2 cellular contexts compared by ENCODE assay signal in the genomic region with DNA sequence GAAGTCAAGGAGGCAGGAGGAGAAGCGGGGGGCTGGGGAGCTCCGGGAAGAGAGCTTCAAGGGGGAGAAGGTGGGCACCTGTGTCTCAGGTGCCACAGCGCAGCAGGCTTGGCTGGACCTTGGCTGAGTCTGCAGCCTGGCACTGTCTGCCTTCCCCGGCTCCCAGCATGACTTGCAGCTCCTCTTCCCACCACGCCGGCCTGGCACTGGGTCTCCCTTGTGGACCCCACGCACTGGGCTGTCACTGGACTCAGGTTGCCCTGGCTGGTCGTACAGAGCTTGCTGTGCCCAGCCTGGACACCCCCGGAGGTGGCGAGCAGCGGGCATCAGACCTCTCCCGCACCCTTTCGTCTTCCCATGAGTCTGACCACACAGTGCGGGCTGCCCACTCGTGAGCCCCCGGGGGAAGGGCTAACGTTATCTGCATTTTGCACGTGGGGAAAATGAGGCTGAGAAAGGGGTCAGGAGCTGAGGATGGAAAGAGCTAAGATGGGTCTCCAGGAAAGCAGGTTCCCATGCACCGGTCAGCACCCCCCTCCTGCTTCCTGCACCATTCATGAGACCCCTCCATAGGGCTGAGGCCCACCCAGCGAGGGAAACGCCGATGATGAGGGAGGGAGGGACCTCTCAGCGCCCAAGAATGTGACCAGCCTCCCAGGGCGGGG.
TF ChIP-seq lines count a peak whose summit lies in the region.

No MANE protein-coding gene starts in this region.

TF ChIP-seq in SK-N-SH, 30 proteins besides CTCF, POLR2A, EP300 and RAD21 (continued from another document):
- TF ChIP-seq, protein P1, sequence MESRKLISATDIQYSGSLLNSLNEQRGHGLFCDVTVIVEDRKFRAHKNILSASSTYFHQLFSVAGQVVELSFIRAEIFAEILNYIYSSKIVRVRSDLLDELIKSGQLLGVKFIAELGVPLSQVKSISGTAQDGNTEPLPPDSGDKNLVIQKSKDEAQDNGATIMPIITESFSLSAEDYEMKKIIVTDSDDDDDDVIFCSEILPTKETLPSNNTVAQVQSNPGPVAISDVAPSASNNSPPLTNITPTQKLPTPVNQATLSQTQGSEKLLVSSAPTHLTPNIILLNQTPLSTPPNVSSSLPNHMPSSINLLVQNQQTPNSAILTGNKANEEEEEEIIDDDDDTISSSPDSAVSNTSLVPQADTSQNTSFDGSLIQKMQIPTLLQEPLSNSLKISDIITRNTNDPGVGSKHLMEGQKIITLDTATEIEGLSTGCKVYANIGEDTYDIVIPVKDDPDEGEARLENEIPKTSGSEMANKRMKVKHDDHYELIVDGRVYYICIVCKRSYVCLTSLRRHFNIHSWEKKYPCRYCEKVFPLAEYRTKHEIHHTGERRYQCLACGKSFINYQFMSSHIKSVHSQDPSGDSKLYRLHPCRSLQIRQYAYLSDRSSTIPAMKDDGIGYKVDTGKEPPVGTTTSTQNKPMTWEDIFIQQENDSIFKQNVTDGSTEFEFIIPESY (IDR thresholded peaks at IDR 0.05; ENCODE audit: borderline replicate concordance, low read depth), result no peak
- TF ChIP-seq ELF1 (IDR thresholded peaks at IDR 0.05) (no peak), YY1 (IDR thresholded peaks at IDR 0.05; ENCODE audit: low read depth) (no peak), GABPA (IDR thresholded peaks at IDR 0.05; ENCODE audit: low read depth) (no peak), MXI1 (IDR thresholded peaks at IDR 0.05; ENCODE audit: low read depth, low read length) (no peak), RFX5 (IDR thresholded peaks at IDR 0.05; ENCODE audit: low read length) (no peak), USF1 (IDR thresholded peaks at IDR 0.05; ENCODE audit: borderline replicate concordance, low read depth) (no peak), FOXJ3 (CRISPR knock-in tag; IDR thresholded peaks at IDR 0.05) (no peak), RXRA (IDR thresholded peaks at IDR 0.05; ENCODE audit: borderline replicate concordance, low read depth) (no peak), TAF1 (IDR thresholded peaks at IDR 0.05; ENCODE audit: borderline replicate concordance, low read depth, low read length) (no peak), RCOR1 (IDR thresholded peaks at IDR 0.05; ENCODE audit: low read length) (no peak), GATA2 (CRISPR knock-in tag; IDR thresholded peaks at IDR 0.05) (no peak), NFIC (IDR thresholded peaks at IDR 0.05; ENCODE audit: borderline replicate concordance) (no peak), FOSL2 (IDR thresholded peaks at IDR 0.05; ENCODE audit: borderline replicate concordance, low read depth) (no peak), JUND (IDR thresholded peaks at IDR 0.05) (no peak)
- TF ChIP-seq, protein P2, sequence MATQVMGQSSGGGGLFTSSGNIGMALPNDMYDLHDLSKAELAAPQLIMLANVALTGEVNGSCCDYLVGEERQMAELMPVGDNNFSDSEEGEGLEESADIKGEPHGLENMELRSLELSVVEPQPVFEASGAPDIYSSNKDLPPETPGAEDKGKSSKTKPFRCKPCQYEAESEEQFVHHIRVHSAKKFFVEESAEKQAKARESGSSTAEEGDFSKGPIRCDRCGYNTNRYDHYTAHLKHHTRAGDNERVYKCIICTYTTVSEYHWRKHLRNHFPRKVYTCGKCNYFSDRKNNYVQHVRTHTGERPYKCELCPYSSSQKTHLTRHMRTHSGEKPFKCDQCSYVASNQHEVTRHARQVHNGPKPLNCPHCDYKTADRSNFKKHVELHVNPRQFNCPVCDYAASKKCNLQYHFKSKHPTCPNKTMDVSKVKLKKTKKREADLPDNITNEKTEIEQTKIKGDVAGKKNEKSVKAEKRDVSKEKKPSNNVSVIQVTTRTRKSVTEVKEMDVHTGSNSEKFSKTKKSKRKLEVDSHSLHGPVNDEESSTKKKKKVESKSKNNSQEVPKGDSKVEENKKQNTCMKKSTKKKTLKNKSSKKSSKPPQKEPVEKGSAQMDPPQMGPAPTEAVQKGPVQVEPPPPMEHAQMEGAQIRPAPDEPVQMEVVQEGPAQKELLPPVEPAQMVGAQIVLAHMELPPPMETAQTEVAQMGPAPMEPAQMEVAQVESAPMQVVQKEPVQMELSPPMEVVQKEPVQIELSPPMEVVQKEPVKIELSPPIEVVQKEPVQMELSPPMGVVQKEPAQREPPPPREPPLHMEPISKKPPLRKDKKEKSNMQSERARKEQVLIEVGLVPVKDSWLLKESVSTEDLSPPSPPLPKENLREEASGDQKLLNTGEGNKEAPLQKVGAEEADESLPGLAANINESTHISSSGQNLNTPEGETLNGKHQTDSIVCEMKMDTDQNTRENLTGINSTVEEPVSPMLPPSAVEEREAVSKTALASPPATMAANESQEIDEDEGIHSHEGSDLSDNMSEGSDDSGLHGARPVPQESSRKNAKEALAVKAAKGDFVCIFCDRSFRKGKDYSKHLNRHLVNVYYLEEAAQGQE (IDR thresholded peaks at IDR 0.05; ENCODE audit: low read depth, low read length), result no peak
TF ChIP-seq in SK-N-SH: peak in this region for 0.

TF ChIP-seq in SK-N-SH treated with all-trans-retinoic acid at 6 μM for 48 hours, 23 proteins besides CTCF, POLR2A, EP300 and RAD21 (continued from another document):
- TF ChIP-seq TSHZ2 (CRISPR knock-in tag; IDR thresholded peaks at IDR 0.05) (no peak), OSR1 (CRISPR knock-in tag; IDR thresholded peaks at IDR 0.05) (no peak), ESRRG (CRISPR knock-in tag; IDR thresholded peaks at IDR 0.05) (no peak), ZNF8 (CRISPR knock-in tag; IDR thresholded peaks at IDR 0.05) (no peak), RARB (CRISPR knock-in tag; IDR thresholded peaks at IDR 0.05) (no peak), ISL1 (CRISPR knock-in tag; IDR thresholded peaks at IDR 0.05) (no peak), ZNF565 (CRISPR knock-in tag; conservative IDR thresholded peaks at IDR 0.05; ENCODE audit: low read depth) (no peak), CREB5 (CRISPR knock-in tag; IDR thresholded peaks at IDR 0.05; ENCODE audit: low read depth) (no peak), CSDC2 (CRISPR knock-in tag; IDR thresholded peaks at IDR 0.05) (no peak), TOX (CRISPR knock-in tag; IDR thresholded peaks at IDR 0.05; ENCODE audit: borderline replicate concordance) (no peak), SNAI2 (CRISPR knock-in tag; IDR thresholded peaks at IDR 0.05) (no peak), ZNF70 (CRISPR knock-in tag; IDR thresholded peaks at IDR 0.05) (no peak), ZC3H10 (CRISPR knock-in tag; IDR thresholded peaks at IDR 0.05) (no peak), CSRNP3 (CRISPR knock-in tag; IDR thresholded peaks at IDR 0.05) (no peak)
